Comparison of ENCODE assay signal across 10 cellular contexts in genomic region chr9:124290743-124291554, GRCh38. TPM values are rescaled to one million over a fixed set of nuclear protein-coding genes. Genes with fewer than 3 reads are reported as not detected.
A peak's percentile ranks its signal among the peaks of the same experiment; 100 is the strongest.
DNase-seq lines count a peak whose midpoint lies in the region; ATAC-seq and TF ChIP-seq lines count a peak whose summit lies in the region.
"Had no signal": no experiment of that assay in that cellular context is flagged by ENCODE, and none has a peak within 500 bp of the region (broad histone marks: within the 10 kb centered on the region; RNA-seq: fewer than 3 reads in every experiment).

No MANE protein-coding gene starts in this region.

- peaks cover 32 to 49% (median 40%) of the 10 kb centered on the region in 3 donors for H3K4me1 Mint-ChIP-seq in CD8-positive, alpha-beta memory T cell
- H3K4me1 Mint-ChIP-seq in activated naive CD8-positive, alpha-beta T cell (ENCODE audit: low read depth) = peaks cover 47% of the 10 kb centered on the region
- peaks cover 48% of the 10 kb centered on the region for H3K4me1 Mint-ChIP-seq in nephron
- H3K4me1 Mint-ChIP-seq in MCF 10A (ENCODE audit: insufficient read depth, unreplicated experiment) = peaks cover 22% of the 10 kb centered on the region

- intact Hi-C loops in posterior vena cava (cut with DNase I) = loop anchor here in 1 of 2 donors (2.0 kb wide), 1 partner anchor 80 kb away; no protein-coding TSS in a partner anchor
- intact Hi-C loops in MCF 10A (cut with micrococcal nuclease) = no loop called here

- peak overlapping the region in 5 of 8 donors; percentile 14 to 74 (median 40) for H3K27ac Mint-ChIP-seq in CD8-positive, alpha-beta memory T cell
- H3K27ac Mint-ChIP-seq in activated naive CD8-positive, alpha-beta T cell = peak overlapping the region; percentile 24
- H3K27ac Mint-ChIP-seq in nephron (peak overlapping the region in 2 of 3 experiments; percentile 42 to 65), MCF 10A (ENCODE audit: low read depth, unreplicated experiment) (no peak overlapping the region)

- TF ChIP-seq CTCF in nephron (IDR thresholded peaks at IDR 0.05; ENCODE audit: unreplicated experiment in 3 of 3) (no peak), MCF 10A (IDR thresholded peaks at IDR 0.05; ENCODE audit: unreplicated experiment) (no peak)

- CTCF ChIA-PET in CD8-positive, alpha-beta memory T cell (lab: Charles Lee) = no interaction called here
- CTCF ChIA-PET in MCF 10A (lab: Yijun Ruan, JAX) = interaction anchor here (1.1 kb wide), 1 partner anchor 47 kb away, joined by 3 read pairs; no protein-coding TSS in a partner anchor

- BruUV-seq in MCF 10A (replicated peaks; lab: Mats Ljungman, UMichigan) = no TSS peak

- H3K27me3 ChIP-seq in CD8-positive, alpha-beta memory T cell (ENCODE audit: insufficient read depth, low read length, poor library complexity, severe bottlenecking) = no peaks in the 10 kb centered on the region
- no peaks in the 10 kb centered on the region for H3K27me3 ChIP-seq in H7 (ENCODE audit: control insufficient read depth, insufficient read depth, low read length)

- peaks cover 9% of the 10 kb centered on the region for H3K4me1 ChIP-seq in CD8-positive, alpha-beta memory T cell (ENCODE audit: insufficient read depth, low read length)

- no peaks in the 10 kb centered on the region for H3K27me3 Mint-ChIP-seq in CD8-positive, alpha-beta memory T cell
- peaks cover 1% of the 10 kb centered on the region for H3K27me3 Mint-ChIP-seq in activated naive CD8-positive, alpha-beta T cell
- peaks cover 3% of the 10 kb centered on the region for H3K27me3 Mint-ChIP-seq in nephron (ENCODE audit: low read depth)
- no peaks in the 10 kb centered on the region for H3K27me3 Mint-ChIP-seq in MCF 10A (ENCODE audit: insufficient read depth, unreplicated experiment)

- no peaks in the 10 kb centered on the region for H3K9me3 ChIP-seq in CD8-positive, alpha-beta memory T cell (ENCODE audit: low read length)

- no peaks in the 10 kb centered on the region for H3K36me3 ChIP-seq in CD8-positive, alpha-beta memory T cell (ENCODE audit: insufficient read depth, low read length)
- no peaks in the 10 kb centered on the region for H3K36me3 ChIP-seq in H7 (replicated peaks; ENCODE audit: control insufficient read depth, insufficient read depth, low read length)

- H3K4me3 ChIP-seq in CD8-positive, alpha-beta memory T cell (ENCODE audit: low read length) = no peak overlapping the region
- no peak overlapping the region for H3K4me3 ChIP-seq in H7 (ENCODE audit: insufficient read depth, low read depth, low read length)

- H3K9me3 Mint-ChIP-seq in CD8-positive, alpha-beta memory T cell = peaks cover 0 to 2% (median 0%) of the 10 kb centered on the region in 5 donors
- no peaks in the 10 kb centered on the region for H3K9me3 Mint-ChIP-seq in activated naive CD8-positive, alpha-beta T cell (ENCODE audit: low read depth)
- H3K9me3 Mint-ChIP-seq in nephron (no peaks in the 10 kb centered on the region), MCF 10A (ENCODE audit: unreplicated experiment) (no peaks in the 10 kb centered on the region)
- H3K9me3 Mint-ChIP-seq: activated T-cell treated with anti-CD3 and anti-CD28 coated beads, Interleukin-2, amount 50 U/mL, for 4 hours had no signal

- no peak for DNase-seq in CD8-positive, alpha-beta memory T cell
- DNase-seq in H7 = peak; percentile 48
- no peak for DNase-seq in posterior vena cava (ENCODE audit: low spot score)
- DNase-seq in MCF 10A (ENCODE audit: unreplicated experiment) = no peak
- DNase-seq: activated T-cell treated with anti-CD3 and anti-CD28 coated beads, Interleukin-2, amount 50 U/mL, for 4 hours; NCI-H1092 had no signal

- H3K27ac ChIP-seq in CD8-positive, alpha-beta memory T cell (ENCODE audit: low read depth, low read length) = no peak overlapping the region

- no peaks in the 10 kb centered on the region for H3K36me3 Mint-ChIP-seq in CD8-positive, alpha-beta memory T cell
- peaks cover 2% of the 10 kb centered on the region for H3K36me3 Mint-ChIP-seq in activated naive CD8-positive, alpha-beta T cell
- H3K36me3 Mint-ChIP-seq in nephron (ENCODE audit: low read depth) = no peaks in the 10 kb centered on the region
- H3K36me3 Mint-ChIP-seq in MCF 10A (ENCODE audit: insufficient read depth, unreplicated experiment) = peaks cover 23% of the 10 kb centered on the region

- POLR2A ChIA-PET in CD8-positive, alpha-beta memory T cell (lab: Charles Lee) = no interaction called here
- POLR2A ChIA-PET in MCF 10A (lab: Yijun Ruan, JAX) = no interaction called here

- no peak overlapping the region for H3K4me3 Mint-ChIP-seq in CD8-positive, alpha-beta memory T cell
- H3K4me3 Mint-ChIP-seq in activated naive CD8-positive, alpha-beta T cell = peak overlapping the region; percentile 64
- H3K4me3 Mint-ChIP-seq in nephron (no peak overlapping the region), MCF 10A (ENCODE audit: unreplicated experiment) (no peak overlapping the region)

- no peak for ATAC-seq in HG03432 (IDR thresholded peaks at IDR 0.05; ENCODE audit: unreplicated experiment)
- ATAC-seq in HG03342 (IDR thresholded peaks at IDR 0.05; ENCODE audit: unreplicated experiment) = no peak

RNA-seq across cellular contexts. Expression of gene NEK6, which starts 33.2 kb away (rescaled TPM):
- total RNA-seq in CD8-positive, alpha-beta memory T cell = 10 to 100 TPM; 63.0 to 66.0 TPM
- 9.5 TPM for polyA plus RNA-seq in CD8-positive, alpha-beta memory T cell
- total RNA-seq in H7 (2014; rRNA removed; shearing (Covaris generic)) = 17.1 and 17.6 TPM in 2 replicates
- total RNA-seq in posterior vena cava = 10 to 100 TPM; 56.9 to 62.7 TPM
- 25.1 and 27.5 TPM in 2 replicates for total RNA-seq in MCF 10A (2022)
